10 cellular contexts compared by ENCODE assay signal in the genomic region with DNA sequence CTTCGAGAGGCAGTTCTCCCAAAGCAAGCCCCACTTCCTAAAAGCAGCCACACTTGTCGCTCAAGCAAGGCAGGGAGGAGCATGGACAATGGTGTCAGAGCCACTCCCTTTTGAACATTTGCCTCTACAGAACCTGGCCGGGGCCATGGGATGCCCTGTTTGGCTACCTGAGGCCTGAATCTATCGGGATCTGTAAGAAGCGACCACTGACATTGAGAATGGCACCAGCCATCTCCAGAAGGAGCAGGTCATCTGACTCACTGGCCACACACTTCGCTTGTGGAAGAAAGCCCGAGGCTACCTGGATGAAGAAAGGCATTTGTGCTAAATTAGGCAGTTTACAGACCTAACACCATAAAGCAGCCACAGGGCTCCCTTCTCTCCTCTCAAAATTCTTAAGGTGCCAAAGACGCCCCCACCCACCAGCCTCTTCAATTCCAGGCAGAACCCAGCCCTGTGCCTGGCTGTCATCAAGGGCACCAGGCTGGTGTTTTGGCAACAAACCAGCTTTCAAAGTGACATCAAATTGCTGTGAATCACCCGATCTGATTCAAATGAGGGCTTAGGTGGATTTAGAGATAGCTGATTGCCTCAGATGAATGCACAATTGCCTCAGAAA.
A peak's percentile ranks its signal among the peaks of the same experiment; 100 is the strongest.
DNase-seq lines count a peak whose midpoint lies in the region; ATAC-seq and TF ChIP-seq lines count a peak whose summit lies in the region.
"Had no signal": no experiment of that assay in that cellular context is flagged by ENCODE, and none has a peak within 500 bp of the region (broad histone marks: within the 10 kb centered on the region; RNA-seq: fewer than 3 reads in every experiment).

No MANE protein-coding gene starts in this region.

- no peak for TF ChIP-seq CTCF in MCF 10A (IDR thresholded peaks at IDR 0.05; ENCODE audit: unreplicated experiment)

- H3K4me1 ChIP-seq in neuronal stem cell (ENCODE audit: control insufficient read depth in 2 of 2, insufficient read depth in 1 of 2, low read depth in 1 of 2, low read length in 2 of 2), result peaks cover 7 to 16% of the 10 kb centered on the region in 2 donors

- H3K14ac ChIP-seq in neuronal stem cell (ENCODE audit: low read length), result peak overlapping the region; percentile 12

- H2AFZ ChIP-seq in neuronal stem cell (ENCODE audit: low read length), result no peak overlapping the region

- H3K18ac ChIP-seq in neuronal stem cell (ENCODE audit: low read length), result no peak overlapping the region

- no peak overlapping the region for H3K4ac ChIP-seq in neuronal stem cell (ENCODE audit: low read length)

- H3K36me3 ChIP-seq in neuronal stem cell (replicated peaks in 1 of 2; ENCODE audit: control insufficient read depth in 2 of 2, insufficient read depth in 2 of 2, low read length in 2 of 2), result no peaks in the 10 kb centered on the region

- H3K4me1 Mint-ChIP-seq in MCF 10A (ENCODE audit: insufficient read depth, unreplicated experiment), result peaks cover 22% of the 10 kb centered on the region
- H3K4me1 Mint-ChIP-seq: activated B cell treated with CpG ODN at 0.5 μM for 24 hours had no signal

- H3K4me2 ChIP-seq in neuronal stem cell (ENCODE audit: insufficient read depth, low read length, poor library complexity, severe bottlenecking), result no peak overlapping the region

- H3K36me3 Mint-ChIP-seq in MCF 10A (ENCODE audit: insufficient read depth, unreplicated experiment), result peaks cover 6% of the 10 kb centered on the region

- H3K23ac ChIP-seq in neuronal stem cell (ENCODE audit: low read depth, low read length, poor library complexity), result no peak overlapping the region

- DNase-seq in DMS153 (lab: John Stamatoyannopoulos, UW) (peak; percentile 71), DMS153 treated with DMSO at 0.1 percent for 48 hours (lab: John Stamatoyannopoulos, UW; ENCODE audit: unreplicated experiment) (no peak), ELR (ENCODE audit: low read depth) (peak; percentile 45), MCF 10A (ENCODE audit: unreplicated experiment) (peak; percentile 94), neuronal stem cell (ENCODE audit: low spot score) (no peak), T-helper 1 cell (no peak)
- DNase-seq: activated B cell treated with CpG ODN at 0.5 μM for 24 hours had no signal

- H2BK5ac ChIP-seq in neuronal stem cell (ENCODE audit: low read length), result peak overlapping the region; percentile 14

- no peak overlapping the region for H2BK15ac ChIP-seq in neuronal stem cell (ENCODE audit: low read length)

- POLR2A ChIA-PET in MCF 10A (lab: Yijun Ruan, JAX), result interaction anchor here (0.6 to 12.7 kb wide), 23 partner anchors 12 to 495 kb away, joined by 3 to 188 read pairs (median 4); a partner anchor contains a TSS

- ATAC-seq in HG02973 (IDR thresholded peaks at IDR 0.05; ENCODE audit: unreplicated experiment) (no peak), HG02970 (IDR thresholded peaks at IDR 0.05; ENCODE audit: low FRiP score, unreplicated experiment) (no peak)

- CTCF ChIA-PET in MCF 10A (lab: Yijun Ruan, JAX), result interaction anchor here (0.8 to 1.3 kb wide), 2 partner anchors 138 to 227 kb away, joined by 3 read pairs; no protein-coding TSS in a partner anchor

- H4K8ac ChIP-seq in neuronal stem cell (ENCODE audit: low read depth, low read length), result no peak overlapping the region

- no peaks in the 10 kb centered on the region for H3K79me1 ChIP-seq in neuronal stem cell (ENCODE audit: low read depth, low read length)

- no peaks in the 10 kb centered on the region for H3K27me3 Mint-ChIP-seq in MCF 10A (ENCODE audit: insufficient read depth, unreplicated experiment)

- H2AK5ac ChIP-seq in neuronal stem cell (ENCODE audit: low read depth, low read length), result no peak overlapping the region

- no peak overlapping the region for H2BK120ac ChIP-seq in neuronal stem cell (ENCODE audit: low read depth, low read length)

- no peak overlapping the region for H3K9ac ChIP-seq in neuronal stem cell (ENCODE audit: low read depth, low read length, poor library complexity)

- H3K9me3 Mint-ChIP-seq in MCF 10A (ENCODE audit: unreplicated experiment), result no peaks in the 10 kb centered on the region
- H3K9me3 Mint-ChIP-seq: activated B cell treated with CpG ODN at 0.5 μM for 24 hours had no signal

- no CpG with 5 or more reads among the region's 9 CpGs for WGBS in neuronal stem cell (ENCODE audit: extremely low coverage in 2 of 2, insufficient read length in 2 of 2, insufficient replicate concordance in 1 of 2), 2 donors

- H3K4me3 Mint-ChIP-seq in MCF 10A (ENCODE audit: unreplicated experiment), result no peak overlapping the region
- H3K4me3 Mint-ChIP-seq: activated B cell treated with CpG ODN at 0.5 μM for 24 hours had no signal

- H3K9me3 ChIP-seq in neuronal stem cell (replicated peaks in 1 of 2; ENCODE audit: control insufficient read depth in 2 of 2, insufficient read depth in 1 of 2, low read depth in 1 of 2, low read length in 2 of 2), result peaks cover 0 to 2% of the 10 kb centered on the region in 2 donors

- H3K27me3 ChIP-seq in neuronal stem cell (ENCODE audit: control insufficient read depth in 3 of 3, insufficient read depth in 3 of 3, low read depth in 1 of 3, low read length in 3 of 3), result peaks cover 0 to 31% (median 3%) of the 10 kb centered on the region in 3 experiments

- intact Hi-C loops in MCF 10A (cut with micrococcal nuclease), result loop anchor here (5.0 to 10.0 kb wide), 3 partner anchors 58 to 134 kb away; a partner anchor contains a TSS

- no peak overlapping the region for H3K27ac ChIP-seq in neuronal stem cell (replicated peaks; ENCODE audit: low read length)

- H2BK12ac ChIP-seq in neuronal stem cell (ENCODE audit: low read length), result no peak overlapping the region

- peak overlapping the region; percentile 82 for H3K27ac Mint-ChIP-seq in MCF 10A (ENCODE audit: low read depth, unreplicated experiment)
- H3K27ac Mint-ChIP-seq: activated B cell treated with CpG ODN at 0.5 μM for 24 hours, progenitor cell of endocrine pancreas had no signal

- BruUV-seq in MCF 10A (replicated peaks; lab: Mats Ljungman, UMichigan), result no TSS peak

- no peak overlapping the region for H3K4me3 ChIP-seq in neuronal stem cell (ENCODE audit: low read length in 2 of 2)

- no peak overlapping the region for H4K91ac ChIP-seq in neuronal stem cell (ENCODE audit: low read depth, low read length, poor library complexity)

Comparison
In these comparisons a context has a peak if more than half of its experiments do, and no peak if none do; other contexts are left out.
1. DNase-seq: peak in DMS153 (single experiment), ELR (single experiment) and MCF 10A (single experiment); none in DMS153 treated with DMSO at 0.1 percent for 48 hours (single experiment), neuronal stem cell (single experiment) and T-helper 1 cell (0 of 5).